In the genomic region with DNA sequence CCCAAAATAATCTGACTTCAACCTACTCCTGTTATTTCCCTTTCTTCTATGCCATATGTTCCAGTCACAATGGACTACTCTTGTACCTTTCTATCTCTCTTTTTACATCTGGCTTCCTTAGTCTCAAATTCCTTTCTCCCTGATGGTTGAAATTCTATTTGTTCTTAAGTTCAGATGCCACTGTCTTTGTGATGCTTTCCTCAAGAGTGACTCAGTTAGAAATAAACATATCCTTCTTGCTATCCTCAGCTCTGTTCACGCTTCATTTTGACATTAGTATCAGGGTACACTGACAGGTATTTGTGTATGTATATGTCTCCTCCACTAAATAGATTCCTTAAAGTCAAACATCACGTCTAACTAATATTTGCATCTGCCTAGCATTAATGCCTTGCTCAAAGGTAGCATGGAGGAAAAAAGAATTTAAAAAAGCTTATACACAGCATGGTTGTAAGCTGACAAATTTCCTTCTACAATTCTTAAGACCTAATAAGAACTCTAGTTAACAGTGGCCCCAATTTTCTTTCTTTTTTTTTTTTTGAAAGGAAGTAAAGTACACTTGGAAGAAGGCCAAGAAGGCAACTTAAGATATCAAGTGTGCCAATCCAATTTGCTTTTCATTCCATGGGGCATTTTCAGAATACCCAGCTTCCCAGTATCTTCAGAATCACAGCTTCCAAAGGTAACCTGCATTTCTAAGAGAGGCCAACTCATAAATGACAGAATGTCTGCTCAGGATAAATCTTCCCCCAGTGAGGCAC, we compare ENCODE assay signal across 24 cellular contexts. TPM values are rescaled to one million over a fixed set of nuclear protein-coding genes. Genes with fewer than 3 reads are reported as not detected.
A peak's percentile ranks its signal among the peaks of the same experiment; 100 is the strongest.
DNase-seq lines count a peak whose midpoint lies in the region; ATAC-seq, FAIRE-seq and TF ChIP-seq lines count a peak whose summit lies in the region.
"Had no signal": no experiment of that assay in that cellular context is flagged by ENCODE, and none has a peak within 500 bp of the region (broad histone marks: within the 10 kb centered on the region; RNA-seq: fewer than 3 reads in every experiment).

No MANE protein-coding gene starts in this region.

- H3K4me3 ChIP-seq in K562 (no peak overlapping the region), left lung (no peak overlapping the region)
- H3K4me3 ChIP-seq: dorsolateral prefrontal cortex, psoas muscle, SJCRH30, upper lobe of right lung had no signal

- in situ Hi-C loops in K562 (cut with MboI): no loop called here
- in situ Hi-C loops in GM13977 (cut with MboI; ENCODE audit: low pct_unique_long_range_greater_than_20kb, low sequenced_read_pairs, unreplicated experiment): no loop called here

- TF ChIP-seq RAD21 in K562 (CRISPR knock-in tag; conservative IDR thresholded peaks at IDR 0.05 in 1 of 2, IDR thresholded peaks at IDR 0.05 in 1 of 2): no peak

- BruUV-seq in K562 (replicated peaks; lab: Mats Ljungman, UMichigan): TSS peak; percentile 16

- FAIRE-seq in K562 (lab: Jason Lieb, UNC): no peak
- FAIRE-seq: GM19239, RCC 7860 had no signal

- POLR2A ChIA-PET in K562 (lab: Yijun Ruan, JAX): no interaction called here

- H3K36me3 ChIP-seq in K562 (ENCODE audit: control insufficient read depth, insufficient read depth, low read length): peaks cover 75% of the 10 kb centered on the region
- H3K36me3 ChIP-seq in left lung: peaks cover 0 to 34% of the 10 kb centered on the region in 2 donors

- H3K27ac ChIP-seq in K562 (ENCODE audit: extremely low read depth, low read depth, low read length) (no peak overlapping the region), left lung (peak overlapping the region in 1 of 2 donors; percentile 9)
- H3K27ac ChIP-seq: dorsolateral prefrontal cortex, psoas muscle, SJCRH30, upper lobe of right lung had no signal

- no peaks in the 10 kb centered on the region for H3K9me1 ChIP-seq in K562 (ENCODE audit: control insufficient read depth, insufficient read depth, low read length)

- TF ChIP-seq POLR2A in K562 (conservative IDR thresholded peaks at IDR 0.05): no peak

- ATAC-seq in K562 (no peak), left lung (peak; percentile 7), HG03571 (IDR thresholded peaks at IDR 0.05; ENCODE audit: unreplicated experiment) (no peak)
- ATAC-seq: HCT116, psoas muscle, upper lobe of right lung had no signal

- H3K9me3 ChIP-seq in K562 (replicated peaks; ENCODE audit: control insufficient read depth, insufficient read depth, low read depth, low read length) (no peaks in the 10 kb centered on the region), left lung (no peaks in the 10 kb centered on the region)
- H3K9me3 ChIP-seq: psoas muscle, SJCRH30, upper lobe of right lung had no signal

- DNase-seq in DMS79 treated with DMSO at 0.1 percent for 48 hours (lab: John Stamatoyannopoulos, UW) (peak; percentile 21), DMS79 (lab: John Stamatoyannopoulos, UW) (no peak), NCI-H2171 treated with DMSO at 0.1 percent for 48 hours (lab: John Stamatoyannopoulos, UW) (peak; percentile 41), K562 (ENCODE audit: extremely low read depth in 1 of 4, low spot score in 3 of 4) (no peak), left lung (no peak), GM13977 (ENCODE audit: low spot score) (no peak), SHP77 (lab: John Stamatoyannopoulos, UW) (no peak)
- DNase-seq: 8988T; activated B cell treated with CpG ODN at 0.5 μM for 24 hours; activated CD4-positive, alpha-beta T cell treated with anti-CD3 and anti-CD28 coated beads, Interleukin-2, amount 50 U/mL, for 4 hours; AML-193; dorsolateral prefrontal cortex; head of caudate nucleus; naive B cell; NCI-H1105 treated with DMSO at 0.1 percent for 48 hours; NCI-H2081 treated with DMSO at 0.1 percent for 48 hours; NCI-H510A treated with DMSO at 0.1 percent for 48 hours; psoas muscle; SJCRH30; upper lobe of right lung had no signal

- 86% methylated on average over 2 of the region's 2 CpGs for WGBS in K562 (ENCODE audit: insufficient coverage, low coverage, missing lambda C conversion rate)

- no peak overlapping the region for H3K4me2 ChIP-seq in K562 (ENCODE audit: insufficient read depth, low read length)

- intact Hi-C loops in K562 (cut with micrococcal nuclease) (no loop called here), left lung (cut with DNase I) (loop anchor here in 1 of 2 donors (5.0 kb wide), 1 partner anchor 69 kb away; no protein-coding TSS in a partner anchor)

- no peaks in the 10 kb centered on the region for H4K20me1 ChIP-seq in K562 (replicated peaks; ENCODE audit: control insufficient read depth, insufficient read depth, low read length)

- H3K4me1 ChIP-seq in K562 (replicated peaks in 1 of 2; ENCODE audit: control insufficient read depth in 2 of 2, insufficient read depth in 2 of 2, low read length in 2 of 2): no peaks in the 10 kb centered on the region
- peaks cover 8 to 43% of the 10 kb centered on the region in 2 donors for H3K4me1 ChIP-seq in left lung
- H3K4me1 ChIP-seq: SJCRH30 had no signal

- H3K79me2 ChIP-seq in K562 (ENCODE audit: control insufficient read depth, insufficient read depth, low read length): no peaks in the 10 kb centered on the region

- H3K27me3 ChIP-seq in K562 (ENCODE audit: control insufficient read depth in 2 of 2, insufficient read depth in 2 of 2, low read length in 2 of 2) (no peaks in the 10 kb centered on the region), left lung (no peaks in the 10 kb centered on the region)
- H3K27me3 ChIP-seq: dorsolateral prefrontal cortex, SJCRH30, upper lobe of right lung had no signal

- CTCF ChIA-PET in K562 (lab: Yijun Ruan, JAX; ENCODE audit: low intra/inter-chr PET ratio): no interaction called here

- TF ChIP-seq CTCF in K562 (IDR thresholded peaks at IDR 0.05 in 2 of 3, conservative IDR thresholded peaks at IDR 0.05 in 1 of 3; ENCODE audit: insufficient read depth in 2 of 3, low read depth in 1 of 3, low read length in 3 of 3) (no peak), left lung (IDR thresholded peaks at IDR 0.05) (no peak), GM13977 (IDR thresholded peaks at IDR 0.05; ENCODE audit: extremely low read depth, insufficient read depth, missing control alignments) (no peak)

- H2AFZ ChIP-seq in K562 (ENCODE audit: low read depth, low read length): no peak overlapping the region

- no peak overlapping the region for H3K9ac ChIP-seq in K562 (ENCODE audit: insufficient read depth in 1 of 2, low read depth in 2 of 2, low read length in 2 of 2)

- no peak for TF ChIP-seq EP300 in K562 (IDR thresholded peaks at IDR 0.05; ENCODE audit: low read length)

TF ChIP-seq in K562, 482 proteins besides CTCF, POLR2A, EP300 and RAD21:
- TF ChIP-seq ZBTB12 (CRISPR knock-in tag; IDR thresholded peaks at IDR 0.05) (no peak), PRMT5 (CRISPR knock-in tag; IDR thresholded peaks at IDR 0.05) (no peak), SRSF1 (IDR thresholded peaks at IDR 0.05; ENCODE audit: low read depth, low read length) (no peak), NFIC (IDR thresholded peaks at IDR 0.05) (peak; percentile 24; the same call in 1 of the 2 replicates), NR2C1 (IDR thresholded peaks at IDR 0.05) (no peak), NR2C1 (tag; IDR thresholded peaks at IDR 0.05) (no peak)

RNA-seq across cellular contexts. Expression of gene CHAC1, which starts 58.0 kb away (rescaled TPM):
- 6.0 and 19.1 TPM in 2 replicates for total RNA-seq in K562 (2011; cell fraction: chromatin; rRNA removed; ENCODE audit: low replicate concordance)
- total RNA-seq in K562 (2011; cell fraction: nucleolus; rRNA removed): 22.9 and 29.7 TPM in 2 replicates
- 12.4 and 15.8 TPM in 2 replicates for total RNA-seq in K562 (2011; cell fraction: nucleoplasm; rRNA removed)
- total RNA-seq in K562 (2014; rRNA removed) (33.2 and 36.8 TPM in 2 replicates), K562 (2014; rRNA removed; fragmentation: Illumina TruSeq; extraction: Trizol) (6.3 and 7.5 TPM in 2 replicates), K562 (2015; rRNA removed; fragmentation: Illumina TruSeq; extraction: Trizol) (0.19 and 0.47 TPM in 2 replicates), K562 (2021) (29.6 and 33.3 TPM in 2 replicates), left lung (1 to 10 TPM; 3.5 to 5.8 TPM)
- polyA plus RNA-seq in K562 (2011; rRNA removed) (7.1 and 16.0 TPM in 2 replicates), K562 (2014; fragmentation: Illumina TruSeq; extraction: Trizol) (15.1 and 32.3 TPM in 2 replicates), K562 (2014; fragmentation: Nextera tagmentation; extraction: Ambion mirVana) (1 to 10 TPM; 2.5 to 4.4 TPM), K562 (2014; rRNA removed) (33.6 and 39.0 TPM in 2 replicates)
- polyA plus RNA-seq in K562 (2011; cell fraction: cytosol; rRNA removed): 20.6 and 22.9 TPM in 2 replicates
- 10.7 and 11.2 TPM in 2 replicates for polyA plus RNA-seq in K562 (2011; cell fraction: nucleus; rRNA removed)
- 2.9 and 41.9 TPM in 2 replicates for polyA plus RNA-seq in K562 (2012)
- 3.5 and 5.5 TPM in 2 replicates for polyA minus RNA-seq in K562 (2011; rRNA and poly(A)+ RNA removed)
- polyA minus RNA-seq in K562 (2011; cell fraction: cytosol; rRNA and poly(A)+ RNA removed): 4.1 and 13.5 TPM in 2 replicates
- polyA minus RNA-seq in K562 (2011; cell fraction: nucleus; rRNA and poly(A)+ RNA removed): 5.0 and 7.7 TPM in 2 replicates

Comparison
In these comparisons a context has a peak if more than half of its experiments do, and no peak if none do; other contexts are left out.
1. DNase-seq: peak in DMS79 treated with DMSO at 0.1 percent for 48 hours (single experiment) and NCI-H2171 treated with DMSO at 0.1 percent for 48 hours (single experiment); none in DMS79 (single experiment), K562 (0 of 4), left lung (0 of 2), GM13977 (single experiment) and SHP77 (0 of 2).